In genomic region chr2:24045511-24046508, GRCh38 we compare ENCODE assay signal across 1 cellular context.
TF ChIP-seq lines count a peak whose summit lies in the region.

No MANE protein-coding gene starts in this region.

TF ChIP-seq in WTC11, 78 proteins besides CTCF, POLR2A, EP300 and RAD21 (continued from another document):
- TF ChIP-seq CREM (CRISPR knock-in tag; IDR thresholded peaks at IDR 0.05) = no peak
TF ChIP-seq in WTC11: peak in this region for 0.
